In genomic region chr2:234425923-234426603, GRCh38 we compare ENCODE assay signal across 8 cellular contexts.
DNase-seq lines count a peak whose midpoint lies in the region; ATAC-seq and TF ChIP-seq lines count a peak whose summit lies in the region.

No MANE protein-coding gene starts in this region.

- POLR2A ChIA-PET in A673 (lab: Charles Lee; ENCODE audit: low non-redundant PET): interaction anchor here (0.5 kb wide), 1 partner anchor 1028 kb away, joined by 3 read pairs; no protein-coding TSS in a partner anchor

- intact Hi-C loops in A673 (cut with micrococcal nuclease; ENCODE audit: unreplicated experiment): no loop called here

- H3K27me3 Mint-ChIP-seq in activated T-cell treated with anti-CD3 and anti-CD28 coated beads, Interleukin-2, amount 50 U/mL, for 72 hours (ENCODE audit: low read depth): no peaks in the 10 kb centered on the region
- no peaks in the 10 kb centered on the region for H3K27me3 Mint-ChIP-seq in natural killer cell treated with Interleukin-12 subunit alpha and Interleukin-12 subunit beta and Interleukin-15 and Interleukin-18, amount 100 ng/mL, for 72 hours

- peak overlapping the region; percentile 83 for H3K4me2 ChIP-seq in BLaER1

- ATAC-seq in GM21381 (IDR thresholded peaks at IDR 0.05; ENCODE audit: unreplicated experiment): peak; percentile 85
- peak; percentile 64 to 68 for ATAC-seq in activated T-cell treated with anti-CD3 and anti-CD28 coated beads, Interleukin-2, amount 50 U/mL, for 72 hours (replicated peaks in 1 of 2)
- ATAC-seq in natural killer cell treated with Interleukin-12 subunit alpha and Interleukin-12 subunit beta and Interleukin-15 and Interleukin-18, amount 100 ng/mL, for 72 hours: peak; percentile 63 to 66

- CTCF ChIA-PET in A673 (lab: Charles Lee): no interaction called here

- H3K36me3 Mint-ChIP-seq in activated T-cell treated with anti-CD3 and anti-CD28 coated beads, Interleukin-2, amount 50 U/mL, for 72 hours (ENCODE audit: insufficient read depth in 2 of 2): no peaks in the 10 kb centered on the region
- H3K36me3 Mint-ChIP-seq in natural killer cell treated with Interleukin-12 subunit alpha and Interleukin-12 subunit beta and Interleukin-15 and Interleukin-18, amount 100 ng/mL, for 72 hours: no peaks in the 10 kb centered on the region

- H3K4me3 Mint-ChIP-seq in activated T-cell treated with anti-CD3 and anti-CD28 coated beads, Interleukin-2, amount 50 U/mL, for 72 hours: peak overlapping the region; percentile 76 to 84
- peak overlapping the region; percentile 81 for H3K4me3 Mint-ChIP-seq in natural killer cell treated with Interleukin-12 subunit alpha and Interleukin-12 subunit beta and Interleukin-15 and Interleukin-18, amount 100 ng/mL, for 72 hours

- H3K4me1 ChIP-seq in BLaER1: peaks cover 85% of the 10 kb centered on the region
- H3K4me1 ChIP-seq in A673 (ENCODE audit: insufficient read depth, low read length, poor library complexity, severe bottlenecking): no peaks in the 10 kb centered on the region

- no peaks in the 10 kb centered on the region for H3K9me3 Mint-ChIP-seq in activated T-cell treated with anti-CD3 and anti-CD28 coated beads, Interleukin-2, amount 50 U/mL, for 72 hours
- H3K9me3 Mint-ChIP-seq in natural killer cell treated with Interleukin-12 subunit alpha and Interleukin-12 subunit beta and Interleukin-15 and Interleukin-18, amount 100 ng/mL, for 72 hours: no peaks in the 10 kb centered on the region

- peak overlapping the region; percentile 94 for H3K27ac Mint-ChIP-seq in activated T-cell treated with anti-CD3 and anti-CD28 coated beads, Interleukin-2, amount 50 U/mL, for 72 hours
- peak overlapping the region; percentile 91 to 98 for H3K27ac Mint-ChIP-seq in natural killer cell treated with Interleukin-12 subunit alpha and Interleukin-12 subunit beta and Interleukin-15 and Interleukin-18, amount 100 ng/mL, for 72 hours

- H3K4me1 Mint-ChIP-seq in activated T-cell treated with anti-CD3 and anti-CD28 coated beads, Interleukin-2, amount 50 U/mL, for 72 hours (ENCODE audit: low read depth): peaks cover 88% of the 10 kb centered on the region
- peaks cover 77 to 84% of the 10 kb centered on the region in 2 donors for H3K4me1 Mint-ChIP-seq in natural killer cell treated with Interleukin-12 subunit alpha and Interleukin-12 subunit beta and Interleukin-15 and Interleukin-18, amount 100 ng/mL, for 72 hours (ENCODE audit: low read depth in 2 of 2)

- H3K9me3 ChIP-seq in BLaER1 (no peaks in the 10 kb centered on the region; the same call in 1 of the 2 replicates), KOPT-K1 (ENCODE audit: insufficient read depth, low read length, poor library complexity, severe bottlenecking) (no peaks in the 10 kb centered on the region), A673 (ENCODE audit: low read depth, low read length, poor library complexity, severe bottlenecking) (no peaks in the 10 kb centered on the region)

- no peak for TF ChIP-seq CTCF in A673 (conservative IDR thresholded peaks at IDR 0.05; ENCODE audit: low read depth, low read length)
- no peak for TF ChIP-seq CTCF in GM20000 (IDR thresholded peaks at IDR 0.05; ENCODE audit: extremely low read depth, missing control alignments)

- H4K20me1 ChIP-seq in BLaER1: no peaks in the 10 kb centered on the region

- BruUV-seq in A673 (replicated peaks; lab: Mats Ljungman, UMichigan): no TSS peak

- H3K9ac ChIP-seq in BLaER1: peak overlapping the region; percentile 76

- H3K36me3 ChIP-seq in BLaER1: no peaks in the 10 kb centered on the region
- no peaks in the 10 kb centered on the region for H3K36me3 ChIP-seq in KOPT-K1 (ENCODE audit: insufficient read depth, low read length)
- no peaks in the 10 kb centered on the region for H3K36me3 ChIP-seq in A673 (ENCODE audit: insufficient read depth, low read length, poor library complexity, severe bottlenecking)

- peak overlapping the region; percentile 5; the same call in 1 of the 2 replicates for H3K4me3 ChIP-seq in BLaER1
- no peak overlapping the region for H3K4me3 ChIP-seq in A673 (ENCODE audit: low read depth, low read length, poor library complexity, severe bottlenecking)

- no peaks in the 10 kb centered on the region for H3K27me3 ChIP-seq in BLaER1
- H3K27me3 ChIP-seq in A673 (replicated peaks; ENCODE audit: insufficient read depth, low read depth, low read length, poor library complexity): no peaks in the 10 kb centered on the region

- DNase-seq in activated T-cell treated with anti-CD3 and anti-CD28 coated beads, Interleukin-2, amount 50 U/mL, for 72 hours: peak; percentile 62 to 66
- DNase-seq in natural killer cell treated with Interleukin-12 subunit alpha and Interleukin-12 subunit beta and Interleukin-15 and Interleukin-18, amount 100 ng/mL, for 72 hours (ENCODE audit: low spot score): no peak
- no peak for DNase-seq in A673 (ENCODE audit: low spot score)
- no peak for DNase-seq in GDM1 (lab: John Stamatoyannopoulos, UW)
- DNase-seq in GM20000 (ENCODE audit: low spot score): no peak

- H3K27ac ChIP-seq in BLaER1 (peak overlapping the region; percentile 95), KOPT-K1 (ENCODE audit: low read depth, low read length, poor library complexity, severe bottlenecking) (peak overlapping the region; percentile 99), A673 (ENCODE audit: low read depth, low read length, poor library complexity, severe bottlenecking) (no peak overlapping the region)

Comparison
In these comparisons a context has a peak if more than half of its experiments do, and no peak if none do; other contexts are left out.
1. DNase-seq: peak in activated T-cell treated with anti-CD3 and anti-CD28 coated beads, Interleukin-2, amount 50 U/mL, for 72 hours (2 of 2); none in natural killer cell treated with Interleukin-12 subunit alpha and Interleukin-12 subunit beta and Interleukin-15 and Interleukin-18, amount 100 ng/mL, for 72 hours (single experiment), A673 (single experiment), GDM1 (single experiment) and GM20000 (single experiment).
2. Peak in every context shown above with its lines, with median percentiles within 50 percentile points of each other: ATAC-seq.